11 cellular contexts compared by ENCODE assay signal in genomic region chr7:32163141-32163806, GRCh38.
A peak's percentile ranks its signal among the peaks of the same experiment; 100 is the strongest.
DNase-seq lines count a peak whose midpoint lies in the region; ATAC-seq and TF ChIP-seq lines count a peak whose summit lies in the region.
"Had no signal": no experiment of that assay in that cellular context is flagged by ENCODE, and none has a peak within 500 bp of the region (broad histone marks: within the 10 kb centered on the region; RNA-seq: fewer than 3 reads in every experiment).

No MANE protein-coding gene starts in this region.

- H3K36me3 ChIP-seq in RWPE2 (ENCODE audit: low read depth) = no peaks in the 10 kb centered on the region
- H3K36me3 ChIP-seq in trophoblast cell (ENCODE audit: control insufficient read depth in 1 of 2, insufficient read depth in 2 of 2, low read length in 2 of 2) = no peaks in the 10 kb centered on the region

- no peak overlapping the region for H2BK5ac ChIP-seq in trophoblast cell (ENCODE audit: low read depth, low read length, poor library complexity)

- peak; percentile 93 for ATAC-seq in RWPE2 (ENCODE audit: low read depth)
- ATAC-seq in HG02763 (IDR thresholded peaks at IDR 0.05; ENCODE audit: unreplicated experiment) = no peak
- ATAC-seq: activated CD4-positive, CD25-positive, alpha-beta regulatory T cell treated with anti-CD3 and anti-CD28 coated beads, Interleukin-2, amount 50 U/mL, for 24 hours; effector memory CD8-positive, alpha-beta T cell had no signal

- H4K91ac ChIP-seq in trophoblast cell (ENCODE audit: low read depth, low read length) = peak overlapping the region; percentile 22

- H3K4me3 ChIP-seq in RWPE2 (ENCODE audit: severe bottlenecking) (no peak overlapping the region), trophoblast cell (ENCODE audit: low read depth, low read length) (no peak overlapping the region)

- H4K12ac ChIP-seq in trophoblast cell (ENCODE audit: low read depth, low read length) = no peak overlapping the region

- CTCF ChIA-PET in Calu3 (lab: Charles Lee) = interaction anchor here (0.7 to 4.1 kb wide), 18 partner anchors 10 to 1029 kb away, joined by 3 to 23 read pairs (median 5); partner anchors contain the start of gene PDE1C
- CTCF ChIA-PET in activated CD4-positive, alpha-beta memory T cell treated with anti-CD3 and anti-CD28 coated beads, Interleukin-2, amount 10 ng/mL, durations not matched to agents 7 days and 5 days (lab: Charles Lee) = no interaction called here

- no peaks in the 10 kb centered on the region for H3K79me2 ChIP-seq in trophoblast cell (ENCODE audit: control insufficient read depth, insufficient read depth, low read length, poor library complexity)

- H3K18ac ChIP-seq in trophoblast cell (ENCODE audit: low read length) = no peak overlapping the region

- DNase-seq in Calu3 = peak; percentile 94
- DNase-seq in RWPE2 (ENCODE audit: low spot score) = peak; percentile 67
- peak; percentile 79 for DNase-seq in fibroblast of gingiva (ENCODE audit: low read depth)
- DNase-seq in trophoblast cell = peak in 1 of 2 donors; percentile 2
- DNase-seq in T-helper 1 cell = no peak
- no peak for DNase-seq in activated CD4-positive, alpha-beta memory T cell treated with anti-CD3 and anti-CD28 coated beads, Interleukin-2, amount 10 ng/mL, durations not matched to agents 7 days and 5 days
- DNase-seq in central memory CD4-positive, alpha-beta T cell = no peak
- DNase-seq: effector memory CD8-positive, alpha-beta T cell; NCI-H1105 had no signal

- POLR2A ChIA-PET in activated CD4-positive, alpha-beta memory T cell treated with anti-CD3 and anti-CD28 coated beads, Interleukin-2, amount 10 ng/mL, durations not matched to agents 7 days and 5 days (lab: Charles Lee) = no interaction called here

- H2BK12ac ChIP-seq in trophoblast cell (ENCODE audit: low read length) = no peak overlapping the region

- H3K4ac ChIP-seq in trophoblast cell (ENCODE audit: low read depth, low read length) = no peak overlapping the region

- no peaks in the 10 kb centered on the region for H3K79me1 ChIP-seq in trophoblast cell (ENCODE audit: low read length)

- TF ChIP-seq CTCF in Calu3 (IDR thresholded peaks at IDR 0.05; ENCODE audit: unreplicated experiment) = peak; percentile 13
- peak; percentile 7 for TF ChIP-seq CTCF in RWPE2 (IDR thresholded peaks at IDR 0.05; ENCODE audit: poor library complexity, severe bottlenecking)

- no peaks in the 10 kb centered on the region for H3K27me3 Mint-ChIP-seq in Calu3 (ENCODE audit: unreplicated experiment)
- no peaks in the 10 kb centered on the region for H3K27me3 Mint-ChIP-seq in activated CD4-positive, alpha-beta memory T cell treated with anti-CD3 and anti-CD28 coated beads, Interleukin-2, amount 10 ng/mL, durations not matched to agents 7 days and 5 days
- H3K27me3 Mint-ChIP-seq: effector memory CD8-positive, alpha-beta T cell had no signal

- no peaks in the 10 kb centered on the region for H3K27me3 ChIP-seq in RWPE2 (ENCODE audit: insufficient read depth, poor library complexity, severe bottlenecking)
- no peaks in the 10 kb centered on the region for H3K27me3 ChIP-seq in trophoblast cell (ENCODE audit: insufficient read depth, low read length)

- H3K4me1 Mint-ChIP-seq in Calu3 (ENCODE audit: low read depth, unreplicated experiment) = peaks cover 47% of the 10 kb centered on the region
- H3K4me1 Mint-ChIP-seq in activated CD4-positive, alpha-beta memory T cell treated with anti-CD3 and anti-CD28 coated beads, Interleukin-2, amount 10 ng/mL, durations not matched to agents 7 days and 5 days = no peaks in the 10 kb centered on the region

- no TSS peak for BruUV-seq in Calu3 (replicated peaks; lab: Mats Ljungman, UMichigan)

- H3K4me3 Mint-ChIP-seq in Calu3 (ENCODE audit: low read depth, unreplicated experiment) = peak overlapping the region; percentile 9
- H3K4me3 Mint-ChIP-seq in activated CD4-positive, alpha-beta memory T cell treated with anti-CD3 and anti-CD28 coated beads, Interleukin-2, amount 10 ng/mL, durations not matched to agents 7 days and 5 days = no peak overlapping the region
- H3K4me3 Mint-ChIP-seq: effector memory CD8-positive, alpha-beta T cell had no signal

- no peaks in the 10 kb centered on the region for H3K9me3 Mint-ChIP-seq in Calu3 (ENCODE audit: low read depth, unreplicated experiment)
- no peaks in the 10 kb centered on the region for H3K9me3 Mint-ChIP-seq in activated CD4-positive, alpha-beta memory T cell treated with anti-CD3 and anti-CD28 coated beads, Interleukin-2, amount 10 ng/mL, durations not matched to agents 7 days and 5 days

- no peak overlapping the region for H2AK5ac ChIP-seq in trophoblast cell (ENCODE audit: low read length)

- no CpG with 5 or more reads among the region's 7 CpGs for WGBS in trophoblast cell (ENCODE audit: extremely low coverage, insufficient coverage, insufficient read length)

- H2AFZ ChIP-seq in trophoblast cell (ENCODE audit: insufficient read depth, low read length, poor library complexity) = no peak overlapping the region

- H3K9ac ChIP-seq in trophoblast cell (ENCODE audit: low read length) = no peak overlapping the region

- H2BK120ac ChIP-seq in trophoblast cell (ENCODE audit: insufficient read depth, low read length, poor library complexity) = no peak overlapping the region

- H4K8ac ChIP-seq in trophoblast cell (ENCODE audit: low read depth, low read length) = no peak overlapping the region

- H3K27ac ChIP-seq in RWPE2 (ENCODE audit: poor library complexity, severe bottlenecking) (peak overlapping the region; percentile 83), trophoblast cell (ENCODE audit: low read depth, low read length) (no peak overlapping the region)

- peak overlapping the region; percentile 90 for H3K27ac Mint-ChIP-seq in Calu3 (ENCODE audit: unreplicated experiment)
- no peak overlapping the region for H3K27ac Mint-ChIP-seq in activated CD4-positive, alpha-beta memory T cell treated with anti-CD3 and anti-CD28 coated beads, Interleukin-2, amount 10 ng/mL, durations not matched to agents 7 days and 5 days
- H3K27ac Mint-ChIP-seq: effector memory CD8-positive, alpha-beta T cell had no signal

- no peak overlapping the region for H3K23ac ChIP-seq in trophoblast cell (ENCODE audit: low read length)

- H3K14ac ChIP-seq in trophoblast cell (ENCODE audit: low read length) = no peak overlapping the region

- no peak overlapping the region for H3K4me2 ChIP-seq in trophoblast cell (ENCODE audit: low read length)

- H3K36me3 Mint-ChIP-seq in Calu3 (ENCODE audit: insufficient read depth, unreplicated experiment) = no peaks in the 10 kb centered on the region
- no peaks in the 10 kb centered on the region for H3K36me3 Mint-ChIP-seq in activated CD4-positive, alpha-beta memory T cell treated with anti-CD3 and anti-CD28 coated beads, Interleukin-2, amount 10 ng/mL, durations not matched to agents 7 days and 5 days (ENCODE audit: low read depth)

- H3K4me1 ChIP-seq in RWPE2 (ENCODE audit: insufficient read depth, poor library complexity, severe bottlenecking) (peaks cover 21% of the 10 kb centered on the region), trophoblast cell (ENCODE audit: control insufficient read depth in 1 of 2, insufficient read depth in 2 of 2, low read length in 2 of 2) (peaks cover 5 to 7% of the 10 kb centered on the region in 2 experiments)

- H3K9me3 ChIP-seq in RWPE2 (ENCODE audit: severe bottlenecking) (no peaks in the 10 kb centered on the region), trophoblast cell (ENCODE audit: insufficient read depth, low read depth, low read length) (peaks cover 2% of the 10 kb centered on the region)

- intact Hi-C loops in Calu3 (cut with micrococcal nuclease; ENCODE audit: unreplicated experiment) = loop anchor here (5.0 kb wide), 1 partner anchor 226 kb away; no protein-coding TSS in a partner anchor

Comparison
In these comparisons a context has a peak if more than half of its experiments do, and no peak if none do; other contexts are left out.
1. DNase-seq: peak in Calu3 (single experiment), RWPE2 (single experiment) and fibroblast of gingiva (single experiment); none in T-helper 1 cell (0 of 5), activated CD4-positive, alpha-beta memory T cell treated with anti-CD3 and anti-CD28 coated beads, Interleukin-2, amount 10 ng/mL, durations not matched to agents 7 days and 5 days (single experiment) and central memory CD4-positive, alpha-beta T cell (single experiment).